Comparison of ENCODE assay signal across 8 cellular contexts in genomic region chr21:45550552-45551210, GRCh38. TPM values are rescaled to one million over a fixed set of nuclear protein-coding genes. Genes with fewer than 3 reads are reported as not detected.
DNase-seq lines count a peak whose midpoint lies in the region; ATAC-seq and TF ChIP-seq lines count a peak whose summit lies in the region.

No MANE protein-coding gene starts in this region.

- CTCF ChIA-PET in Calu3 (lab: Charles Lee) = interaction anchor here (0.7 kb wide), 1 partner anchor 18 kb away, joined by 3 read pairs; no protein-coding TSS in a partner anchor
- CTCF ChIA-PET in activated CD8-positive, alpha-beta T cell treated with anti-CD3 and anti-CD28 coated beads for 36 hours (lab: Charles Lee) = interaction anchor here (2.3 kb wide), 1 partner anchor 46 kb away, joined by 15 read pairs; no protein-coding TSS in a partner anchor

- H3K4me3 ChIP-seq in left lung = peak overlapping the region in 1 of 2 donors; percentile 14

- peaks cover 0 to 9% of the 10 kb centered on the region in 2 donors for H3K27me3 ChIP-seq in left lung

- H3K9me3 ChIP-seq in left lung = no peaks in the 10 kb centered on the region

- TF ChIP-seq CTCF in Calu3 (IDR thresholded peaks at IDR 0.05; ENCODE audit: unreplicated experiment) = no peak
- no peak for TF ChIP-seq CTCF in activated CD8-positive, alpha-beta T cell treated with anti-CD3 and anti-CD28 coated beads for 36 hours (IDR thresholded peaks at IDR 0.05)
- TF ChIP-seq CTCF in left lung (IDR thresholded peaks at IDR 0.05) = no peak

- ATAC-seq in HG03095 (IDR thresholded peaks at IDR 0.05; ENCODE audit: unreplicated experiment) (peak; percentile 52), left lung (peak; percentile 21), GM21576 (IDR thresholded peaks at IDR 0.05; ENCODE audit: unreplicated experiment) (no peak)
- ATAC-seq in activated CD8-positive, alpha-beta T cell treated with anti-CD3 and anti-CD28 coated beads for 36 hours = peak; percentile 31

- peaks cover 0 to 30% of the 10 kb centered on the region in 2 donors for H3K4me1 ChIP-seq in left lung

- H3K4me1 Mint-ChIP-seq in Calu3 (ENCODE audit: low read depth, unreplicated experiment) = peaks cover 10% of the 10 kb centered on the region
- H3K4me1 Mint-ChIP-seq in activated CD8-positive, alpha-beta T cell treated with anti-CD3 and anti-CD28 coated beads for 36 hours (ENCODE audit: low read depth) = peaks cover 30% of the 10 kb centered on the region

- H3K27me3 Mint-ChIP-seq in Calu3 (ENCODE audit: unreplicated experiment) = peaks cover 16% of the 10 kb centered on the region
- H3K27me3 Mint-ChIP-seq in activated CD8-positive, alpha-beta T cell treated with anti-CD3 and anti-CD28 coated beads for 36 hours = no peaks in the 10 kb centered on the region

- intact Hi-C loops in Calu3 (cut with micrococcal nuclease; ENCODE audit: unreplicated experiment) (loop anchor here (5.0 kb wide), 1 partner anchor 272 kb away; no protein-coding TSS in a partner anchor), left lung (cut with DNase I) (loop anchor here in 1 of 2 donors (10.0 kb wide), 1 partner anchor 274 kb away; no protein-coding TSS in a partner anchor)
- intact Hi-C loops in activated CD8-positive, alpha-beta T cell treated with anti-CD3 and anti-CD28 coated beads for 36 hours (cut with micrococcal nuclease) = loop anchor here (5.0 kb wide), 1 partner anchor 267 kb away; no protein-coding TSS in a partner anchor

- peak overlapping the region; percentile 65 to 96 for H3K27ac ChIP-seq in left lung

- DNase-seq in Calu3 = no peak
- DNase-seq in activated CD8-positive, alpha-beta T cell treated with anti-CD3 and anti-CD28 coated beads for 36 hours = peak; percentile 73
- DNase-seq in left lung = peak; percentile 67 to 86
- DNase-seq in HuH-7 (ENCODE audit: low spot score) = no peak
- no peak for DNase-seq in NCI-H226
- DNase-seq in A172 (ENCODE audit: low spot score) = no peak

- BruUV-seq in Calu3 (replicated peaks; lab: Mats Ljungman, UMichigan) = no TSS peak

- peak overlapping the region; percentile 60 for H3K27ac Mint-ChIP-seq in Calu3 (ENCODE audit: unreplicated experiment)
- peak overlapping the region; percentile 98 for H3K27ac Mint-ChIP-seq in activated CD8-positive, alpha-beta T cell treated with anti-CD3 and anti-CD28 coated beads for 36 hours

- H3K36me3 Mint-ChIP-seq in Calu3 (ENCODE audit: insufficient read depth, unreplicated experiment) = peaks cover 5% of the 10 kb centered on the region
- no peaks in the 10 kb centered on the region for H3K36me3 Mint-ChIP-seq in activated CD8-positive, alpha-beta T cell treated with anti-CD3 and anti-CD28 coated beads for 36 hours (ENCODE audit: low read depth)

- no peak overlapping the region for H3K4me3 Mint-ChIP-seq in Calu3 (ENCODE audit: low read depth, unreplicated experiment)
- H3K4me3 Mint-ChIP-seq in activated CD8-positive, alpha-beta T cell treated with anti-CD3 and anti-CD28 coated beads for 36 hours = peak overlapping the region; percentile 59

- POLR2A ChIA-PET in activated CD8-positive, alpha-beta T cell treated with anti-CD3 and anti-CD28 coated beads for 36 hours (lab: Charles Lee) = interaction anchor here (0.5 to 2.6 kb wide), 5 partner anchors 16 to 521 kb away, joined by 3 to 8 read pairs (median 3); no protein-coding TSS in a partner anchor

- no peaks in the 10 kb centered on the region for H3K36me3 ChIP-seq in left lung

- no peaks in the 10 kb centered on the region for H3K9me3 Mint-ChIP-seq in Calu3 (ENCODE audit: low read depth, unreplicated experiment)
- no peaks in the 10 kb centered on the region for H3K9me3 Mint-ChIP-seq in activated CD8-positive, alpha-beta T cell treated with anti-CD3 and anti-CD28 coated beads for 36 hours

RNA-seq across cellular contexts. Expression of gene SLC19A1, which starts 8.4 kb away (rescaled TPM):
- 21.4 and 25.5 TPM in 2 replicates for total RNA-seq in Calu3 (2022)
- total RNA-seq in activated CD8-positive, alpha-beta T cell treated with anti-CD3 and anti-CD28 coated beads for 36 hours = 10 to 100 TPM; 40.1 to 46.1 TPM
- 10 to 100 TPM; 32.7 to 50.4 TPM for total RNA-seq in left lung
- 21.2 and 22.3 TPM in 2 replicates for total RNA-seq in A172 (2014; rRNA removed; shearing (Covaris generic))

Comparison
In these comparisons a context has a peak if more than half of its experiments do, and no peak if none do; other contexts are left out.
1. DNase-seq: peak in activated CD8-positive, alpha-beta T cell treated with anti-CD3 and anti-CD28 coated beads for 36 hours (single experiment) and left lung (2 of 2); none in Calu3 (single experiment), HuH-7 (single experiment), NCI-H226 (single experiment) and A172 (single experiment).